ENCODE assay signal across 1 cellular context in the genomic region with DNA sequence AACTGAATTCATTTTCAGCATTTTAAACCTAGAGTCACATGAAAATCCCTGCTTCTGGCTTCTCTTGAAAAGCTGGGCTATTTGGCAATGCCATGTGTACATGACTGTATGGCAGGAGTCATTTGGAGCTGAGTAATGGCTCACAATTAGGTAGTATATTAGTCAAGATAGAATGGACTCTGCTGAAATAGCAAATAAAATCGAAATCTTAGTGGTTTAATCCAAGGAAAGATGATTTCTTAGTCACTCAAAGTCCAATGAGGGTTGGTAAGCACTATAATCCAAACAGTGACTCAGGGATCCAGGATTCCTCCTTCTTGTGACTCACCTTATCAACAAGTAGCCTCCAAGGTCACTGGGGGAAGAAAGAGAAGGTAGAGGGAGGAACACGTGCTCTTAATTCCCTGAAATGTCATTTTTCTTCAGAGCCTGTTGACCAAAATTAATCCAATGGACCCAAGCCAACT.
A peak's percentile ranks its signal among the peaks of the same experiment; 100 is the strongest.
TF ChIP-seq lines count a peak whose summit lies in the region.

No MANE protein-coding gene starts in this region.

TF ChIP-seq in K562, 482 proteins besides CTCF, POLR2A, EP300 and RAD21:
- peak in 1 of 2 experiments; percentile 34; a peak in 1 of 4 replicates for TF ChIP-seq TRIM24 (IDR thresholded peaks at IDR 0.05)
- peak; percentile 16; the same call in 1 of the 2 replicates for TF ChIP-seq ESRRA (IDR thresholded peaks at IDR 0.05; ENCODE audit: borderline replicate concordance, low read depth)
- TF ChIP-seq, protein P1, sequence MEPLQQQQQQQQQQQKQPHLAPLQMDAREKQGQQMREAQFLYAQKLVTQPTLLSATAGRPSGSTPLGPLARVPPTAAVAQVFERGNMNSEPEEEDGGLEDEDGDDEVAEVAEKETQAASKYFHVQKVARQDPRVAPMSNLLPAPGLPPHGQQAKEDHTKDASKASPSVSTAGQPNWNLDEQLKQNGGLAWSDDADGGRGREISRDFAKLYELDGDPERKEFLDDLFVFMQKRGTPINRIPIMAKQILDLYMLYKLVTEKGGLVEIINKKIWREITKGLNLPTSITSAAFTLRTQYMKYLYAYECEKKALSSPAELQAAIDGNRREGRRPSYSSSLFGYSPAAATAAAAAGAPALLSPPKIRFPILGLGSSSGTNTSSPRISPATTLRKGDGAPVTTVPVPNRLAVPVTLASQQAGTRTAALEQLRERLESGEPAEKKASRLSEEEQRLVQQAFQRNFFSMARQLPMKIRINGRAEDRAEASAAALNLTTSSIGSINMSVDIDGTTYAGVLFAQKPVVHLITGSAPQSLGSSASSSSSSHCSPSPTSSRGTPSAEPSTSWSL (CRISPR knock-in tag; IDR thresholded peaks at IDR 0.05; ENCODE audit: borderline replicate concordance), result no peak
